ENCODE assay signal across 29 cellular contexts in the genomic region with DNA sequence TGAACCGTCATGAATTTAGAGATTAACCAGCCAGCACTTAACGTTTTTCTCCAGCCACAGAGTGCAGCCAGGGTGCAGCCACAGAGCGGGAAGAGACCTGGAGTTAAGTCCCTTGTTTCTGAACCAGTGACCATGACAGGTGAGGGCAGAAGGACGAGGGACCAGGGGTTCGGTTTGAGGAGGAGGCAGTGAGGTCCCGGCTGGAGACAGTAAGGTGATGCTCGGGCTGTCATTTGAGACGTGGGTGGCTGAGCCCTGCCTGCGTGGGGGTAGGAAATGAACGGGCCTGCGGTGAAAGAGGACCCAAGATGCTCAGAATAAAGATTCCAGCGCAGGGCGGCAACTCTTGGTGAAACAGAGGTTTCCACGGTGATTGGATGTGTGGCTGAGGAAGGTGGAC.
"Had no signal": no experiment of that assay in that cellular context is flagged by ENCODE, and none has a peak within 500 bp of the region (broad histone marks: within the 10 kb centered on the region; RNA-seq: fewer than 3 reads in every experiment).

No MANE protein-coding gene starts in this region.

- H2AFZ ChIP-seq: parathyroid adenoma had no signal

- H3K9me3 ChIP-seq: ovary, prostate gland, right atrium auricular region, right lobe of liver, sigmoid colon, stomach, thoracic aorta, thyroid gland, tibial nerve, upper lobe of left lung, vagina had no signal

- H3K4me1 ChIP-seq: parathyroid adenoma, prostate gland, right lobe of liver, sigmoid colon, thyroid gland, vagina had no signal

- H3K4me3 ChIP-seq: ovary, prostate gland, right atrium auricular region, right lobe of liver, sigmoid colon, stomach, thoracic aorta, thyroid gland, tibial nerve, upper lobe of left lung, vagina had no signal

- ATAC-seq: naive thymus-derived CD4-positive, alpha-beta T cell; natural killer cell; stimulated activated effector memory CD8-positive, alpha-beta T cell treated with anti-CD3 and anti-CD28 coated beads, Interleukin-12 subunit alpha, Interleukin-12 subunit beta, amount 100 ng/mL, for 72 hours; stimulated activated naive B cell treated with anti-CD40 and anti-IgM and Interleukin-4, amounts not matched to agents 10 μg/mL and 1 μg/mL and 100 μg/mL, for 72 hours had no signal

- H3K27ac ChIP-seq: ovary, parathyroid adenoma, prostate gland, right atrium auricular region, right lobe of liver, sigmoid colon, stomach, thoracic aorta, thyroid gland, tibial nerve, upper lobe of left lung, vagina had no signal

- H3K27me3 ChIP-seq: ovary, right atrium auricular region, right lobe of liver, sigmoid colon, stomach, thyroid gland, tibial nerve, upper lobe of left lung, vagina had no signal

- H3K4me1 Mint-ChIP-seq: natural killer cell; nephron; neural crest cell; stimulated activated effector memory CD8-positive, alpha-beta T cell treated with anti-CD3 and anti-CD28 coated beads, Interleukin-12 subunit alpha, Interleukin-12 subunit beta, amount 100 ng/mL, for 72 hours; stimulated activated naive B cell treated with anti-CD40 and anti-IgM and Interleukin-4, amounts not matched to agents 10 μg/mL and 1 μg/mL and 100 μg/mL, for 72 hours had no signal

- H3K36me3 Mint-ChIP-seq: naive thymus-derived CD4-positive, alpha-beta T cell; natural killer cell; stimulated activated effector memory CD8-positive, alpha-beta T cell treated with anti-CD3 and anti-CD28 coated beads, Interleukin-12 subunit alpha, Interleukin-12 subunit beta, amount 100 ng/mL, for 72 hours; stimulated activated naive B cell treated with anti-CD40 and anti-IgM and Interleukin-4, amounts not matched to agents 10 μg/mL and 1 μg/mL and 100 μg/mL, for 72 hours had no signal

- DNase-seq: naive thymus-derived CD4-positive, alpha-beta T cell; natural killer cell; occipital lobe; ovary; posterior cingulate gyrus; retina; right lobe of liver; sigmoid colon; small intestine; stimulated activated CD4-positive, alpha-beta T cell treated with anti-CD3 and anti-CD28 coated beads, Interleukin-15, amount 100 ng/mL, for 24 hours; stimulated activated CD4-positive, alpha-beta T cell treated with anti-CD3 and anti-CD28 coated beads, Interleukin-2, amount 100 ng/mL, for 24 hours; stimulated activated CD4-positive, alpha-beta T cell treated with anti-CD3 and anti-CD28 coated beads, Interleukin-2, amount 100 ng/mL, for 48 hours; stimulated activated CD4-positive, alpha-beta T cell treated with anti-CD3 and anti-CD28 coated beads, Interleukin-4, amount 100 ng/mL, for 24 hours; stimulated activated naive B cell treated with anti-CD40 and anti-IgM and Interleukin-4, amounts not matched to agents 10 μg/mL and 1 μg/mL and 100 μg/mL, for 72 hours; stimulated activated naive CD4-positive, alpha-beta T cell treated with Interleukin-2 at 50 U/mL for 16 hours; stomach; thyroid gland; trophoblast cell had no signal

- H3K27ac Mint-ChIP-seq: naive thymus-derived CD4-positive, alpha-beta T cell; natural killer cell; nephron; stimulated activated effector memory CD8-positive, alpha-beta T cell treated with anti-CD3 and anti-CD28 coated beads, Interleukin-12 subunit alpha, Interleukin-12 subunit beta, amount 100 ng/mL, for 72 hours; stimulated activated naive B cell treated with anti-CD40 and anti-IgM and Interleukin-4, amounts not matched to agents 10 μg/mL and 1 μg/mL and 100 μg/mL, for 72 hours; stimulated activated naive CD8-positive, alpha-beta T cell treated with anti-CD3 and anti-CD28 coated beads, Interleukin-15, Interleukin-2, amounts not matched to agents 100 ng/mL and 50 ng/mL, for 24 hours had no signal

- H3K36me3 ChIP-seq: ovary, prostate gland, right atrium auricular region, right lobe of liver, sigmoid colon, stomach, thoracic aorta, thyroid gland, tibial nerve, upper lobe of left lung, vagina had no signal

- H3K9ac ChIP-seq: parathyroid adenoma had no signal

- H3K27me3 Mint-ChIP-seq: naive thymus-derived CD4-positive, alpha-beta T cell; stimulated activated naive B cell treated with anti-CD40 and anti-IgM and Interleukin-4, amounts not matched to agents 10 μg/mL and 1 μg/mL and 100 μg/mL, for 72 hours; stimulated activated naive CD8-positive, alpha-beta T cell treated with anti-CD3 and anti-CD28 coated beads, Interleukin-15, Interleukin-2, amounts not matched to agents 100 ng/mL and 50 ng/mL, for 24 hours had no signal

- H3K4me3 Mint-ChIP-seq: naive thymus-derived CD4-positive, alpha-beta T cell; natural killer cell; nephron; neural crest cell; stimulated activated effector memory CD8-positive, alpha-beta T cell treated with anti-CD3 and anti-CD28 coated beads, Interleukin-12 subunit alpha, Interleukin-12 subunit beta, amount 100 ng/mL, for 72 hours; stimulated activated naive B cell treated with anti-CD40 and anti-IgM and Interleukin-4, amounts not matched to agents 10 μg/mL and 1 μg/mL and 100 μg/mL, for 72 hours; stimulated activated naive CD8-positive, alpha-beta T cell treated with anti-CD3 and anti-CD28 coated beads, Interleukin-15, Interleukin-2, amounts not matched to agents 100 ng/mL and 50 ng/mL, for 24 hours had no signal

- H3K9me3 Mint-ChIP-seq: naive thymus-derived CD4-positive, alpha-beta T cell; natural killer cell; nephron; neural crest cell; stimulated activated effector memory CD8-positive, alpha-beta T cell treated with anti-CD3 and anti-CD28 coated beads, Interleukin-12 subunit alpha, Interleukin-12 subunit beta, amount 100 ng/mL, for 72 hours; stimulated activated naive B cell treated with anti-CD40 and anti-IgM and Interleukin-4, amounts not matched to agents 10 μg/mL and 1 μg/mL and 100 μg/mL, for 72 hours; stimulated activated naive CD8-positive, alpha-beta T cell treated with anti-CD3 and anti-CD28 coated beads, Interleukin-15, Interleukin-2, amounts not matched to agents 100 ng/mL and 50 ng/mL, for 24 hours had no signal
